ENCODE assay signal across 8 cellular contexts in the genomic region with DNA sequence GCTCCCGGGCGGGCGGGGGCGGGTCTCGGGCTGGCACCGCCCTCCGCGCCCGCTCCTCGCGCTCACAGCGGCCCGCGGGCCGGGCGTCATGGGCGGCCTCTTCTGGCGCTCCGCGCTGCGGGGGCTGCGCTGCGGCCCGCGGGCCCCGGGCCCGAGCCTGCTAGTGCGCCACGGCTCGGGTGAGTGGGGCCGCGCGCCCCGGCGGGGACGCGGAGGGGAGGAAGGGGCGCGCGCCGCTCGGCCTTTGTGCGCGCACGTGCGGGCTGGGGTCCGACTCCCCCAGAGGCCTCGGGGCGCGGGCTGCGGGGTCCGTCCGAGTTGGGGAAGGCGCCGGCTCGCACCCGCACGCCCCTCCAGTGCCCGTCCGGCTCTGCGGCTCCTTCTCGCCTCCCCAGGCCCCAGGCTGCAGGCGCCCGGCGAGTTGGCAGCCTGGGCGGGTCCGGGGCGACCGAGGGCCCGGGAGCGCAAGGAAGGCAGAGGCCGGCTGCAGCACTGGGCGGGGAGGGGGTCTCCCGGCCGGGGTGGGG. TPM values are rescaled to one million over a fixed set of nuclear protein-coding genes. Genes with fewer than 3 reads are reported as not detected.
DNase-seq lines count a peak whose midpoint lies in the region; ATAC-seq and TF ChIP-seq lines count a peak whose summit lies in the region.

A gene (plus strand): TSS at position 65 of the 527 bp plus-strand sequence. CDS start 24 bp downstream, at position 89.

- peak within 1 kb of the TSS; percentile 78 for H3K4me2 ChIP-seq in GM23338

- peak within 1 kb of the TSS; percentile 67; the same call in 1 of the 2 replicates for H2AFZ ChIP-seq in GM23338

- no peaks in the 10 kb centered on the region for H3K9me2 ChIP-seq in GM23338 (ENCODE audit: insufficient read depth)

- peak in 1 of 3 donors; percentile 17 for DNase-seq in CD4-positive, CD25-positive, alpha-beta regulatory T cell
- DNase-seq in GM23338 (ENCODE audit: low spot score) (peak; percentile 76), esophagus muscularis mucosa (ENCODE audit: extremely low spot score) (no peak), natural killer cell (no peak)

- peaks cover 4 to 32% (median 13%) of the 10 kb centered on the region in 4 donors for H3K4me1 Mint-ChIP-seq in CD4-positive, CD25-positive, alpha-beta regulatory T cell
- H3K4me1 Mint-ChIP-seq in GM23338 (peaks cover 29% of the 10 kb centered on the region), natural killer cell (peaks cover 25 to 37% of the 10 kb centered on the region in 2 donors)

- H3K4me1 ChIP-seq in CD4-positive, CD25-positive, alpha-beta regulatory T cell (ENCODE audit: control insufficient read depth, insufficient read depth, low read length, poor library complexity, severe bottlenecking) = peaks cover 16% of the 10 kb centered on the region
- H3K4me1 ChIP-seq in GM23338 (ENCODE audit: insufficient read depth) = peaks cover 20% of the 10 kb centered on the region
- H3K4me1 ChIP-seq in esophagus muscularis mucosa = peaks cover 16 to 51% (median 42%) of the 10 kb centered on the region in 4 donors

- no peaks in the 10 kb centered on the region for H3K27me3 ChIP-seq in CD4-positive, CD25-positive, alpha-beta regulatory T cell (ENCODE audit: control insufficient read depth, insufficient read depth, low read length)
- no peaks in the 10 kb centered on the region for H3K27me3 ChIP-seq in GM23338 (ENCODE audit: insufficient read depth)
- H3K27me3 ChIP-seq in esophagus muscularis mucosa = no peaks in the 10 kb centered on the region

- peak within 1 kb of the TSS; percentile 79 to 91 (median 88) for H3K4me3 Mint-ChIP-seq in CD4-positive, CD25-positive, alpha-beta regulatory T cell
- H3K4me3 Mint-ChIP-seq in GM23338 (peak within 1 kb of the TSS; percentile 83), natural killer cell (peak within 1 kb of the TSS; percentile 87)

- peaks cover 0 to 6% (median 0%) of the 10 kb centered on the region in 7 donors for H3K9me3 Mint-ChIP-seq in CD4-positive, CD25-positive, alpha-beta regulatory T cell
- H3K9me3 Mint-ChIP-seq in GM23338 (peaks cover 15% of the 10 kb centered on the region), natural killer cell (no peaks in the 10 kb centered on the region)

- no peak for TF ChIP-seq EP300 in esophagus muscularis mucosa (IDR thresholded peaks at IDR 0.05)

- peaks cover 14% of the 10 kb centered on the region for H3K27me3 Mint-ChIP-seq in CD4-positive, CD25-positive, alpha-beta regulatory T cell
- H3K27me3 Mint-ChIP-seq in GM23338 (ENCODE audit: insufficient read depth, low read depth, poor library complexity) = peaks cover 31% of the 10 kb centered on the region
- H3K27me3 Mint-ChIP-seq in natural killer cell (ENCODE audit: low read depth in 2 of 2) = no peaks in the 10 kb centered on the region

- no peaks in the 10 kb centered on the region for H3K36me3 Mint-ChIP-seq in CD4-positive, CD25-positive, alpha-beta regulatory T cell
- peaks cover 30% of the 10 kb centered on the region for H3K36me3 Mint-ChIP-seq in GM23338 (ENCODE audit: low read depth)
- H3K36me3 Mint-ChIP-seq in natural killer cell = no peaks in the 10 kb centered on the region

- peak within 1 kb of the TSS; percentile 57 for H3K4me3 ChIP-seq in CD4-positive, CD25-positive, alpha-beta regulatory T cell (ENCODE audit: low read depth, low read length)
- H3K4me3 ChIP-seq in GM23338 = peak within 1 kb of the TSS; percentile 60
- H3K4me3 ChIP-seq in WI38 (ENCODE audit: low read depth, low read length) = peak within 1 kb of the TSS; percentile 63
- H3K4me3 ChIP-seq in esophagus muscularis mucosa = peak within 1 kb of the TSS; percentile 69 to 85 (median 80)

- peaks cover 32% of the 10 kb centered on the region for H3F3A ChIP-seq in GM23338 (replicated peaks; ENCODE audit: low read depth)

- no peak for TF ChIP-seq POLR2A in esophagus muscularis mucosa (IDR thresholded peaks at IDR 0.05; ENCODE audit: low read depth)

- H3K36me3 ChIP-seq in CD4-positive, CD25-positive, alpha-beta regulatory T cell (ENCODE audit: control insufficient read depth, insufficient read depth, low read length) = no peaks in the 10 kb centered on the region
- H3K36me3 ChIP-seq in GM23338 (ENCODE audit: insufficient read depth) = no peaks in the 10 kb centered on the region; the same call in 1 of the 2 replicates
- H3K36me3 ChIP-seq in esophagus muscularis mucosa = peaks cover 0 to 15% (median 8%) of the 10 kb centered on the region in 4 donors

- ATAC-seq in CD4-positive, CD25-positive, alpha-beta regulatory T cell (ENCODE audit: low read depth in 2 of 2) = no peak
- ATAC-seq in GM23338 (peak; percentile 2; the same call in 2 of the 3 replicates), natural killer cell (no peak), GM18858 (IDR thresholded peaks at IDR 0.05; ENCODE audit: unreplicated experiment) (no peak), GM21423 (IDR thresholded peaks at IDR 0.05; ENCODE audit: unreplicated experiment) (no peak), GM18909 (IDR thresholded peaks at IDR 0.05; ENCODE audit: poor library complexity, unreplicated experiment) (no peak)

- 0% methylated on average over 2 of the region's 75 CpGs for WGBS in esophagus muscularis mucosa

- H3K9me3 ChIP-seq in CD4-positive, CD25-positive, alpha-beta regulatory T cell (ENCODE audit: control insufficient read depth in 2 of 2, low read length in 2 of 2) = no peaks in the 10 kb centered on the region
- no peaks in the 10 kb centered on the region for H3K9me3 ChIP-seq in esophagus muscularis mucosa

- TF ChIP-seq CTCF in GM23338 (conservative IDR thresholded peaks at IDR 0.05; ENCODE audit: low read depth in 2 of 2) = no peak
- no peak for TF ChIP-seq CTCF in WI38 (IDR thresholded peaks at IDR 0.05; ENCODE audit: low read depth, low read length)
- TF ChIP-seq CTCF in esophagus muscularis mucosa (IDR thresholded peaks at IDR 0.05) = no peak
- TF ChIP-seq CTCF in natural killer cell (IDR thresholded peaks at IDR 0.05) = no peak

- H3K27ac ChIP-seq in CD4-positive, CD25-positive, alpha-beta regulatory T cell (ENCODE audit: insufficient read depth, low read length, poor library complexity, severe bottlenecking) = peak within 1 kb of the TSS; percentile 33
- peak within 1 kb of the TSS; percentile 93 for H3K27ac ChIP-seq in GM23338 (ENCODE audit: low read depth)
- H3K27ac ChIP-seq in esophagus muscularis mucosa (replicated peaks in 1 of 4) = peak within 1 kb of the TSS; percentile 85 to 92 (median 90)

- H3K27ac Mint-ChIP-seq in CD4-positive, CD25-positive, alpha-beta regulatory T cell = peak within 1 kb of the TSS; percentile 85 to 97 (median 85)
- H3K27ac Mint-ChIP-seq in GM23338 (peak within 1 kb of the TSS; percentile 95), natural killer cell (peak within 1 kb of the TSS in 1 of 2 donors; percentile 76)

- H4K20me1 ChIP-seq in GM23338 (replicated peaks; ENCODE audit: insufficient read depth) = no peaks in the 10 kb centered on the region; the same call in none of the 2 replicates

- H3K79me2 ChIP-seq in GM23338 (replicated peaks; ENCODE audit: insufficient read depth) = no peaks in the 10 kb centered on the region

- intact Hi-C loops in esophagus muscularis mucosa (cut with DNase I) (loop anchor here (10.0 kb wide), 1 partner anchor 128 kb away; a partner anchor contains a TSS), natural killer cell (cut with micrococcal nuclease) (no loop called here)

TF ChIP-seq in GM23338, 12 proteins besides CTCF, POLR2A, EP300 and RAD21:
- no peak for TF ChIP-seq POLR2AphosphoS5 (IDR thresholded peaks at IDR 0.05; ENCODE audit: low read depth)

RNA-seq across cellular contexts. Expression of the gene that starts here (rescaled TPM):
- 6.7 TPM for total RNA-seq in CD4-positive, CD25-positive, alpha-beta regulatory T cell
- 10 to 100 TPM; 16.2 to 29.8 (median 23.1) TPM for polyA plus RNA-seq in CD4-positive, CD25-positive, alpha-beta regulatory T cell
- total RNA-seq in GM23338 (2014; rRNA removed; shearing (Covaris generic)) = 228 and 249 TPM in 2 replicates
- polyA plus RNA-seq in GM23338 (2016; fragmentation: Nextera tagmentation; extraction: Ambion mirVana) = 511 and 521 TPM in 2 replicates
- 100 to 1,000 TPM; 114 to 158 (median 124) TPM for total RNA-seq in esophagus muscularis mucosa
- total RNA-seq in natural killer cell = 10 to 100 TPM; 10.7 to 27.4 (median 25.4) TPM

Comparison
In these comparisons a context has a peak if more than half of its experiments do, and no peak if none do; other contexts are left out.
1. RNA of the gene that starts here (polyA plus RNA-seq): 511 to 521 TPM in GM23338; 16.2 to 29.8 TPM in CD4-positive, CD25-positive, alpha-beta regulatory T cell; every median in the first group is over 10 times any median in the second.
2. H3K27ac ChIP-seq: peak in every context shown above with its lines; median percentile 93 in GM23338; 90 in esophagus muscularis mucosa; 33 in CD4-positive, CD25-positive, alpha-beta regulatory T cell.
3. Peak in every context shown above with its lines, with median percentiles within 50 percentile points of each other: H3K4me3 ChIP-seq and H3K4me3 Mint-ChIP-seq.